Comparison of ENCODE assay signal across 1 cellular context in the genomic region with DNA sequence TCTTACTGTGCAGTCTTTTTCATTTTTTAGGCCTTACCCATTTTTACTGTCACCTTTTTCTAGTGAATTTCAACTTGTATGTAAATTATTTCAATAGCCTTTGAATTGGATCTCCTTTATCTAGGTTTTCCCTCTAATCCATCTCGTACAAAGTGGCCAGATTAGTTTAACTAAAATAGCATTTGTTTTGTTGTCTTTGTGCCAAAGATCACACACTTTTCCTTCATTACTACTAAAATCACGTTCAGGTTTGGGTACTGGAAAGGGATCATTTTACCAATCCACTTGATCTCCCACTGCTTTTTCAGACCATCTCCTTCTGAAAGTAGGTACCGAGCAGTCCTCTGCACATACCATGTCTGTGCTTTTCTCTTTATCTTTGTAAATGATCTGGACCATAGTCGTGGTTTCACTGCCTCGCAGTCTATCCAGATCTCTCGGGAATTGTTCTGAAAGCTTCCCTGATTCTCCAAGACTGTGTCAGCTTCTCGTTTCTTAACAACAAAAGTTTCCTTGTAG.
TF ChIP-seq lines count a peak whose summit lies in the region.

No MANE protein-coding gene starts in this region.

TF ChIP-seq in GM23338, 12 proteins besides CTCF, POLR2A, EP300 and RAD21 (continued from another document):
- TF ChIP-seq, protein P1, sequence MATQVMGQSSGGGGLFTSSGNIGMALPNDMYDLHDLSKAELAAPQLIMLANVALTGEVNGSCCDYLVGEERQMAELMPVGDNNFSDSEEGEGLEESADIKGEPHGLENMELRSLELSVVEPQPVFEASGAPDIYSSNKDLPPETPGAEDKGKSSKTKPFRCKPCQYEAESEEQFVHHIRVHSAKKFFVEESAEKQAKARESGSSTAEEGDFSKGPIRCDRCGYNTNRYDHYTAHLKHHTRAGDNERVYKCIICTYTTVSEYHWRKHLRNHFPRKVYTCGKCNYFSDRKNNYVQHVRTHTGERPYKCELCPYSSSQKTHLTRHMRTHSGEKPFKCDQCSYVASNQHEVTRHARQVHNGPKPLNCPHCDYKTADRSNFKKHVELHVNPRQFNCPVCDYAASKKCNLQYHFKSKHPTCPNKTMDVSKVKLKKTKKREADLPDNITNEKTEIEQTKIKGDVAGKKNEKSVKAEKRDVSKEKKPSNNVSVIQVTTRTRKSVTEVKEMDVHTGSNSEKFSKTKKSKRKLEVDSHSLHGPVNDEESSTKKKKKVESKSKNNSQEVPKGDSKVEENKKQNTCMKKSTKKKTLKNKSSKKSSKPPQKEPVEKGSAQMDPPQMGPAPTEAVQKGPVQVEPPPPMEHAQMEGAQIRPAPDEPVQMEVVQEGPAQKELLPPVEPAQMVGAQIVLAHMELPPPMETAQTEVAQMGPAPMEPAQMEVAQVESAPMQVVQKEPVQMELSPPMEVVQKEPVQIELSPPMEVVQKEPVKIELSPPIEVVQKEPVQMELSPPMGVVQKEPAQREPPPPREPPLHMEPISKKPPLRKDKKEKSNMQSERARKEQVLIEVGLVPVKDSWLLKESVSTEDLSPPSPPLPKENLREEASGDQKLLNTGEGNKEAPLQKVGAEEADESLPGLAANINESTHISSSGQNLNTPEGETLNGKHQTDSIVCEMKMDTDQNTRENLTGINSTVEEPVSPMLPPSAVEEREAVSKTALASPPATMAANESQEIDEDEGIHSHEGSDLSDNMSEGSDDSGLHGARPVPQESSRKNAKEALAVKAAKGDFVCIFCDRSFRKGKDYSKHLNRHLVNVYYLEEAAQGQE (IDR thresholded peaks at IDR 0.05; ENCODE audit: unreplicated experiment) = no peak
- TF ChIP-seq NANOG (IDR thresholded peaks at IDR 0.05; ENCODE audit: borderline replicate concordance) = no peak
- no peak for TF ChIP-seq EZH2phosphoT487 (IDR thresholded peaks at IDR 0.05; ENCODE audit: unreplicated experiment)
- TF ChIP-seq JUNB (IDR thresholded peaks at IDR 0.05; ENCODE audit: unreplicated experiment) = no peak
- TF ChIP-seq ZNF331 (CRISPR knock-in tag; IDR thresholded peaks at IDR 0.05; ENCODE audit: low read depth) = no peak
- TF ChIP-seq POLR2AphosphoS5 (IDR thresholded peaks at IDR 0.05; ENCODE audit: low read depth) = no peak
- no peak for TF ChIP-seq STAT1 (IDR thresholded peaks at IDR 0.05; ENCODE audit: unreplicated experiment)
